ENCODE assay signal across 18 cellular contexts in genomic region chrY:16644270-16644800, GRCh38.
DNase-seq lines count a peak whose midpoint lies in the region; ATAC-seq and TF ChIP-seq lines count a peak whose summit lies in the region.
"Had no signal": no experiment of that assay in that cellular context is flagged by ENCODE, and none has a peak within 500 bp of the region (broad histone marks: within the 10 kb centered on the region; RNA-seq: fewer than 3 reads in every experiment).

No MANE protein-coding gene starts in this region.

- no peak overlapping the region for H3K4me3 Mint-ChIP-seq in activated CD4-positive, alpha-beta memory T cell treated with anti-CD3 and anti-CD28 coated beads, Interleukin-2, amount 10 ng/mL, durations not matched to agents 7 days and 5 days
- H3K4me3 Mint-ChIP-seq: activated naive CD4-positive, alpha-beta T cell treated with anti-CD3 and anti-CD28 coated beads, Interleukin-2, amount 50 U/mL, for 24 hours; brain; T-helper 17 cell had no signal

- no peaks in the 10 kb centered on the region for H3K4me1 Mint-ChIP-seq in activated CD4-positive, alpha-beta memory T cell treated with anti-CD3 and anti-CD28 coated beads, Interleukin-2, amount 10 ng/mL, durations not matched to agents 7 days and 5 days
- H3K4me1 Mint-ChIP-seq: activated naive CD4-positive, alpha-beta T cell treated with anti-CD3 and anti-CD28 coated beads, Interleukin-2, amount 50 U/mL, for 24 hours; brain; T-helper 17 cell had no signal

- peaks cover 4% of the 10 kb centered on the region for H3K9me3 Mint-ChIP-seq in activated CD4-positive, alpha-beta memory T cell treated with anti-CD3 and anti-CD28 coated beads, Interleukin-2, amount 10 ng/mL, durations not matched to agents 7 days and 5 days
- H3K9me3 Mint-ChIP-seq: activated naive CD4-positive, alpha-beta T cell treated with anti-CD3 and anti-CD28 coated beads, Interleukin-2, amount 50 U/mL, for 24 hours; brain had no signal

- H3K9me3 ChIP-seq in OCI-LY1 (ENCODE audit: low read length): no peaks in the 10 kb centered on the region
- H3K9me3 ChIP-seq: BLaER1 treated with 17β-estradiol and CSF1 and Interleukin-3, amounts not matched to agents 10 nM and 100 nM; ovary had no signal

- H3K36me3 ChIP-seq in OCI-LY1 (ENCODE audit: insufficient read depth, low read length): no peaks in the 10 kb centered on the region
- H3K36me3 ChIP-seq: BLaER1 treated with 17β-estradiol and CSF1 and Interleukin-3, amounts not matched to agents 10 nM and 100 nM; ovary had no signal

- peak overlapping the region; percentile 53 for H3K4me2 ChIP-seq in OCI-LY1 (ENCODE audit: low read length)
- H3K4me2 ChIP-seq: BLaER1 treated with 17β-estradiol and CSF1 and Interleukin-3, amounts not matched to agents 10 nM and 100 nM; smooth muscle cell had no signal

- peak overlapping the region; percentile 48; the same call in 1 of the 2 replicates for H3K9ac ChIP-seq in OCI-LY1 (ENCODE audit: low read length)
- H3K9ac ChIP-seq: BLaER1 treated with 17β-estradiol and CSF1 and Interleukin-3, amounts not matched to agents 10 nM and 100 nM had no signal

- H4K20me1 ChIP-seq in OCI-LY1 (ENCODE audit: insufficient read depth, low read length): no peaks in the 10 kb centered on the region
- H4K20me1 ChIP-seq: BLaER1 treated with 17β-estradiol and CSF1 and Interleukin-3, amounts not matched to agents 10 nM and 100 nM had no signal

- no peak overlapping the region for H3K27ac Mint-ChIP-seq in activated CD4-positive, alpha-beta memory T cell treated with anti-CD3 and anti-CD28 coated beads, Interleukin-2, amount 10 ng/mL, durations not matched to agents 7 days and 5 days
- H3K27ac Mint-ChIP-seq: activated naive CD4-positive, alpha-beta T cell treated with anti-CD3 and anti-CD28 coated beads, Interleukin-2, amount 50 U/mL, for 24 hours; brain; T-helper 17 cell had no signal

- no peaks in the 10 kb centered on the region for H3K27me3 ChIP-seq in OCI-LY1 (ENCODE audit: insufficient read depth, low read length)
- H3K27me3 ChIP-seq: BLaER1 treated with 17β-estradiol and CSF1 and Interleukin-3, amounts not matched to agents 10 nM and 100 nM; ovary had no signal

- H3K9me2 ChIP-seq in OCI-LY1 (ENCODE audit: low read depth, low read length): no peaks in the 10 kb centered on the region

- no peaks in the 10 kb centered on the region for H3K36me3 Mint-ChIP-seq in activated CD4-positive, alpha-beta memory T cell treated with anti-CD3 and anti-CD28 coated beads, Interleukin-2, amount 10 ng/mL, durations not matched to agents 7 days and 5 days (ENCODE audit: low read depth)
- H3K36me3 Mint-ChIP-seq: activated naive CD4-positive, alpha-beta T cell treated with anti-CD3 and anti-CD28 coated beads, Interleukin-2, amount 50 U/mL, for 24 hours; brain had no signal

- POLR2A ChIA-PET in activated CD4-positive, alpha-beta memory T cell treated with anti-CD3 and anti-CD28 coated beads, Interleukin-2, amount 10 ng/mL, durations not matched to agents 7 days and 5 days (lab: Charles Lee): no interaction called here

- peak overlapping the region; percentile 91 for H2AFZ ChIP-seq in OCI-LY1 (ENCODE audit: low read length)

- H3F3A ChIP-seq in OCI-LY1 (ENCODE audit: insufficient read depth, low read length): no peaks in the 10 kb centered on the region

- ATAC-seq in GM21367 (IDR thresholded peaks at IDR 0.05; ENCODE audit: unreplicated experiment): peak; percentile 55
- peak; percentile 44 for ATAC-seq in HG03066 (IDR thresholded peaks at IDR 0.05; ENCODE audit: low read depth, unreplicated experiment)
- ATAC-seq: stimulated activated naive CD8-positive, alpha-beta T cell treated with anti-CD3 and anti-CD28 coated beads, Interleukin-15, Interleukin-2, amounts not matched to agents 100 U/mL and 50 U/mL, for 24 hours; T-helper 17 cell had no signal

- H3K27ac ChIP-seq in OCI-LY1 (ENCODE audit: low read depth, low read length, poor library complexity, severe bottlenecking): peak overlapping the region; percentile 96
- H3K27ac ChIP-seq: BLaER1 treated with 17β-estradiol and CSF1 and Interleukin-3, amounts not matched to agents 10 nM and 100 nM; ovary had no signal

- peak; percentile 85 for DNase-seq in renal cortical epithelial cell (ENCODE audit: low read depth)
- DNase-seq in activated CD4-positive, alpha-beta memory T cell treated with anti-CD3 and anti-CD28 coated beads, Interleukin-2, amount 10 ng/mL, durations not matched to agents 7 days and 5 days: no peak
- no peak for DNase-seq in GM20000 (ENCODE audit: low spot score)
- DNase-seq in C1 segment of cervical spinal cord (lab: John Stamatoyannopoulos, UW): no peak
- DNase-seq: activated CD4-positive, alpha-beta T cell treated with anti-CD3 and anti-CD28 coated beads for 1 hour; DND-41; NCI-H2081; NCI-H748 treated with DMSO at 0.1 percent for 48 hours; ovary; stimulated activated naive CD8-positive, alpha-beta T cell treated with anti-CD3 and anti-CD28 coated beads, Interleukin-15, Interleukin-2, amounts not matched to agents 100 U/mL and 50 U/mL, for 24 hours; T-helper 17 cell had no signal

- no peaks in the 10 kb centered on the region for H3K27me3 Mint-ChIP-seq in activated CD4-positive, alpha-beta memory T cell treated with anti-CD3 and anti-CD28 coated beads, Interleukin-2, amount 10 ng/mL, durations not matched to agents 7 days and 5 days
- H3K27me3 Mint-ChIP-seq: activated naive CD4-positive, alpha-beta T cell treated with anti-CD3 and anti-CD28 coated beads, Interleukin-2, amount 50 U/mL, for 24 hours; brain; T-helper 17 cell had no signal

- no peaks in the 10 kb centered on the region for H3K79me2 ChIP-seq in OCI-LY1 (ENCODE audit: insufficient read depth, low read length)

- TF ChIP-seq CTCF in OCI-LY1 (IDR thresholded peaks at IDR 0.05; ENCODE audit: low read length): no peak
- TF ChIP-seq CTCF in GM20000 (IDR thresholded peaks at IDR 0.05; ENCODE audit: extremely low read depth, missing control alignments): no peak

- peaks cover 49% of the 10 kb centered on the region for H3K4me1 ChIP-seq in OCI-LY1 (ENCODE audit: insufficient read depth, low read length, severe bottlenecking)
- H3K4me1 ChIP-seq: BLaER1 treated with 17β-estradiol and CSF1 and Interleukin-3, amounts not matched to agents 10 nM and 100 nM had no signal

- CTCF ChIA-PET in activated CD4-positive, alpha-beta memory T cell treated with anti-CD3 and anti-CD28 coated beads, Interleukin-2, amount 10 ng/mL, durations not matched to agents 7 days and 5 days (lab: Charles Lee): no interaction called here

- H3K4me3 ChIP-seq in OCI-LY1 (ENCODE audit: low read depth, low read length, poor library complexity, severe bottlenecking): peak overlapping the region; percentile 26
- H3K4me3 ChIP-seq: BLaER1 treated with 17β-estradiol and CSF1 and Interleukin-3, amounts not matched to agents 10 nM and 100 nM; ovary; smooth muscle cell had no signal
